Comparison of ENCODE assay signal across 8 cellular contexts in the genomic region with DNA sequence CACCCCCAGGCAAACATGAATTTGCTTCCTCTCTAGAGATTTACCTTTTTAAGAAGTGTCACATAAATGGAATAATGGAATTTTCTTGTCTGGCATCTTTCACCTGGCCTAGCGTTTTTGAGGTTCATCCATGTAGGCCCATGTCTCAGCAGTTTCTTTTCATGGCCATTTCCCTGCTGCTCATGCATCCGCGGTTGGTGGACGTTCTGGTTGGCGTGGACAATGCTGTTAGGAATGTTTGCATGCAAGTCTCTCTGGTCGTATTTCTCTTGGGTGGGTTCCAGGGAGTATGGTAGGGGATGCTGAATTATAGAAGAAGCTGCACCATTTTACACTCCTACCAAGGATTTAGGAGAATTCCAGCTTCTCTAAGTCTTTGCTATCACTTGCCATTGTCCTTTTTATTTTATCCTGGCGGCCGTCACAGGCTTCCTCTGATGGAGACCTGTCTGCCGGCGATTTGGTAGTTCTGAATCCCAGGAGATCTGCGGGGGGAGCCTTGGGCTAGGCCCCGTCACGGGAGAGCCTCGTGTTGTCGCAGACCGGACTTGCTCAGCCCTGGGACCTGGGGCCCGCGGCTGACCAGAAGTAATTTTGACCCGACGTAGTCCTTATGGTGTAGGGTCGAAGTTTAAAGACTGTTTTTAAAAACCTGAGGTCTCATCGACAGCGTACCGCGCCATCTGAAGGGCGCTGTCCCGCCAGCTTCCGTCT.
DNase-seq lines count a peak whose midpoint lies in the region; ATAC-seq and TF ChIP-seq lines count a peak whose summit lies in the region.

No MANE protein-coding gene starts in this region.

- ATAC-seq in GM18858 (IDR thresholded peaks at IDR 0.05; ENCODE audit: unreplicated experiment) (peak; percentile 19), HG03354 (IDR thresholded peaks at IDR 0.05; ENCODE audit: poor library complexity, severe bottlenecking, unreplicated experiment) (peak; percentile 31)

- DNase-seq in AG20443 (ENCODE audit: low spot score), result peak; percentile 62
- DNase-seq in fibroblast of the conjunctiva (ENCODE audit: low read depth), result peak; percentile 42
- DNase-seq in GM13976 (ENCODE audit: low spot score), result no peak
- DNase-seq in SIG-M5 (lab: John Stamatoyannopoulos, UW), result no peak

- H3K4me3 ChIP-seq in WI38 (ENCODE audit: low read depth, low read length) (peak overlapping the region; percentile 74), neutrophil (ENCODE audit: low read depth in 1 of 2, low read length in 1 of 2) (peak overlapping the region; percentile 86 to 87)

- no peak for TF ChIP-seq CTCF in WI38 (IDR thresholded peaks at IDR 0.05; ENCODE audit: low read depth, low read length)
- TF ChIP-seq CTCF in neutrophil (IDR thresholded peaks at IDR 0.05), result no peak
- TF ChIP-seq CTCF in GM13976 (IDR thresholded peaks at IDR 0.05; ENCODE audit: borderline replicate concordance, control extremely low read depth, extremely low read depth, insufficient read depth, missing control alignments), result no peak

- in situ Hi-C loops in GM13976 (cut with MboI; ENCODE audit: low sequenced_read_pairs, unreplicated experiment), result loop anchor here (10.0 kb wide), 1 partner anchor 81 kb away; the partner anchor contains the start of gene TBC1D14

- H3K4me1 ChIP-seq in neutrophil (ENCODE audit: control insufficient read depth in 1 of 2, insufficient read depth in 1 of 2, low read depth in 1 of 2, low read length in 1 of 2), result peaks cover 52 to 64% of the 10 kb centered on the region in 2 experiments

- no peaks in the 10 kb centered on the region for H3K27me3 ChIP-seq in neutrophil

- H3K9me3 ChIP-seq in neutrophil, result no peaks in the 10 kb centered on the region

- H3K36me3 ChIP-seq in neutrophil, result peaks cover 4% of the 10 kb centered on the region

- H3K27ac ChIP-seq in neutrophil, result peak overlapping the region; percentile 89

Comparison
In these comparisons a context has a peak if more than half of its experiments do, and no peak if none do; other contexts are left out.
1. DNase-seq: peak in AG20443 (single experiment) and fibroblast of the conjunctiva (single experiment); none in GM13976 (single experiment) and SIG-M5 (single experiment).